ENCODE assay signal across 21 cellular contexts in genomic region chr11:27263046-27263445, GRCh38.
DNase-seq lines count a peak whose midpoint lies in the region; ATAC-seq and TF ChIP-seq lines count a peak whose summit lies in the region.
"Had no signal": no experiment of that assay in that cellular context is flagged by ENCODE, and none has a peak within 500 bp of the region (broad histone marks: within the 10 kb centered on the region; RNA-seq: fewer than 3 reads in every experiment).

No MANE protein-coding gene starts in this region.

- no peaks in the 10 kb centered on the region for H3F3A ChIP-seq in GM23338 (replicated peaks; ENCODE audit: low read depth)

- no peaks in the 10 kb centered on the region for H3K4me1 Mint-ChIP-seq in GM23338
- peaks cover 11% of the 10 kb centered on the region for H3K4me1 Mint-ChIP-seq in nephron
- H3K4me1 Mint-ChIP-seq: CD4-positive, CD25-positive, alpha-beta regulatory T cell had no signal

- H3K27me3 ChIP-seq in BJ (ENCODE audit: control insufficient read depth, insufficient read depth, low read length) (no peaks in the 10 kb centered on the region; the same call in 1 of the 2 replicates), GM23338 (ENCODE audit: insufficient read depth) (no peaks in the 10 kb centered on the region), adipocyte (replicated peaks; ENCODE audit: control insufficient read depth, insufficient read depth, low read length) (no peaks in the 10 kb centered on the region)
- H3K27me3 ChIP-seq: BLaER1 had no signal

- TF ChIP-seq CTCF in BJ (IDR thresholded peaks at IDR 0.05; ENCODE audit: insufficient read depth, low read depth, low read length) (no peak), GM23338 (conservative IDR thresholded peaks at IDR 0.05; ENCODE audit: low read depth in 2 of 2) (no peak), nephron (IDR thresholded peaks at IDR 0.05; ENCODE audit: unreplicated experiment in 3 of 3) (no peak)

- CTCF ChIA-PET in BJ (lab: Yijun Ruan, JAX): no interaction called here

- no peaks in the 10 kb centered on the region for H3K36me3 Mint-ChIP-seq in GM23338 (ENCODE audit: low read depth)
- no peaks in the 10 kb centered on the region for H3K36me3 Mint-ChIP-seq in nephron (ENCODE audit: low read depth)
- H3K36me3 Mint-ChIP-seq: CD4-positive, CD25-positive, alpha-beta regulatory T cell; CD8-positive, alpha-beta T cell had no signal

- H3K4me1 ChIP-seq in GM23338 (ENCODE audit: insufficient read depth) (0 out of 2 replicates have a peak, but pooled peaks cover 3% of the 10 kb centered on the region), adipocyte (ENCODE audit: control insufficient read depth, insufficient read depth, low read length) (peaks cover 13% of the 10 kb centered on the region)
- H3K4me1 ChIP-seq: A549, BLaER1, HAP-1 had no signal

- H3K36me3 ChIP-seq in BJ (ENCODE audit: control insufficient read depth, insufficient read depth, low read length) (no peaks in the 10 kb centered on the region), GM23338 (ENCODE audit: insufficient read depth) (no peaks in the 10 kb centered on the region), adipocyte (ENCODE audit: control insufficient read depth, insufficient read depth, low read length, severe bottlenecking) (no peaks in the 10 kb centered on the region)
- H3K36me3 ChIP-seq: BLaER1, HAP-1 had no signal

- peaks cover 6% of the 10 kb centered on the region for H3K9me3 ChIP-seq in adipocyte (ENCODE audit: control insufficient read depth, low read length)
- H3K9me3 ChIP-seq: A549, BLaER1, HAP-1 had no signal

- H4K20me1 ChIP-seq in GM23338 (replicated peaks; ENCODE audit: insufficient read depth): no peaks in the 10 kb centered on the region
- H4K20me1 ChIP-seq: BLaER1 had no signal

- H3K4me3 ChIP-seq in BJ (ENCODE audit: low read depth, low read length) (no peak overlapping the region), GM23338 (no peak overlapping the region), adipocyte (ENCODE audit: low read length) (no peak overlapping the region)
- H3K4me3 ChIP-seq: A549, BLaER1, GM12878, HAP-1 had no signal

- H3K9ac ChIP-seq in adipocyte (ENCODE audit: low read length): no peak overlapping the region
- H3K9ac ChIP-seq: BLaER1 had no signal

- in situ Hi-C loops in G401 (cut with HindIII; ENCODE audit: low sequenced_read_pairs): no loop called here

- peak; percentile 28 for DNase-seq in BJ (ENCODE audit: low read depth)
- DNase-seq in GM23338 (ENCODE audit: low spot score): no peak
- peak; percentile 49 for DNase-seq in adipocyte (ENCODE audit: low read depth)
- no peak for DNase-seq in DMS79 (lab: John Stamatoyannopoulos, UW)
- DNase-seq in NCI-H1930 (lab: John Stamatoyannopoulos, UW): no peak
- DNase-seq in NCI-H2029 (lab: John Stamatoyannopoulos, UW): no peak
- no peak for DNase-seq in G401 (ENCODE audit: low spot score)
- DNase-seq: 8988T; ACHN; CD4-positive, CD25-positive, alpha-beta regulatory T cell; CD8-positive, alpha-beta T cell; DMS 273 treated with DMSO at 0.1 percent for 48 hours; DMS79 treated with DMSO at 0.1 percent for 48 hours; GOT3; HFFc6 had no signal

- no peaks in the 10 kb centered on the region for H3K79me2 ChIP-seq in GM23338 (replicated peaks; ENCODE audit: insufficient read depth)

- H3K9me3 Mint-ChIP-seq in GM23338: no peaks in the 10 kb centered on the region
- peaks cover 11% of the 10 kb centered on the region for H3K9me3 Mint-ChIP-seq in nephron
- H3K9me3 Mint-ChIP-seq: CD8-positive, alpha-beta T cell; HFFc6 had no signal

- H3K27ac Mint-ChIP-seq in GM23338: no peak overlapping the region
- peak overlapping the region in 2 of 3 experiments; percentile 10 to 62 for H3K27ac Mint-ChIP-seq in nephron
- H3K27ac Mint-ChIP-seq: CD4-positive, CD25-positive, alpha-beta regulatory T cell; CD8-positive, alpha-beta T cell; HFFc6 had no signal

- no peak for ATAC-seq in GM23338
- ATAC-seq: A549; CD8-positive, alpha-beta T cell; GM12878 had no signal

- no peak overlapping the region for H3K27ac ChIP-seq in GM23338 (ENCODE audit: low read depth)
- H3K27ac ChIP-seq: A549, BLaER1, C4-2B had no signal

- 0 out of 2 replicates have a peak, but pooled peaks cover 5% of the 10 kb centered on the region for H3K9me2 ChIP-seq in GM23338 (ENCODE audit: insufficient read depth)

- H3K4me2 ChIP-seq in GM23338: no peak overlapping the region
- H3K4me2 ChIP-seq: A549, BLaER1 had no signal

- POLR2A ChIA-PET in BJ (lab: Charles Lee): no interaction called here

- H3K27me3 Mint-ChIP-seq in GM23338 (ENCODE audit: insufficient read depth, low read depth, poor library complexity) (peaks cover 3% of the 10 kb centered on the region), nephron (ENCODE audit: low read depth) (no peaks in the 10 kb centered on the region)
- H3K27me3 Mint-ChIP-seq: CD4-positive, CD25-positive, alpha-beta regulatory T cell had no signal

- H2AFZ ChIP-seq in GM23338: peak overlapping the region; percentile 70; the same call in 1 of the 2 replicates

- H3K4me3 Mint-ChIP-seq in GM23338 (no peak overlapping the region), nephron (no peak overlapping the region)
- H3K4me3 Mint-ChIP-seq: CD4-positive, CD25-positive, alpha-beta regulatory T cell; CD8-positive, alpha-beta T cell; HFFc6 had no signal

TF ChIP-seq in GM23338, 12 proteins besides CTCF, POLR2A, EP300 and RAD21 (continues in another document):
- TF ChIP-seq EZH2phosphoT487 (IDR thresholded peaks at IDR 0.05; ENCODE audit: unreplicated experiment): no peak
- TF ChIP-seq CREB1 (CRISPR knock-in tag; IDR thresholded peaks at IDR 0.05; ENCODE audit: low read depth): no peak
- TF ChIP-seq POLR2AphosphoS5 (IDR thresholded peaks at IDR 0.05; ENCODE audit: low read depth): no peak
- no peak for TF ChIP-seq ZNF462 (CRISPR knock-in tag; IDR thresholded peaks at IDR 0.05)
- TF ChIP-seq ETS1 (IDR thresholded peaks at IDR 0.05): no peak
- TF ChIP-seq ZNF331 (CRISPR knock-in tag; IDR thresholded peaks at IDR 0.05; ENCODE audit: low read depth): no peak

Comparison
In these comparisons a context has a peak if more than half of its experiments do, and no peak if none do; other contexts are left out.
1. DNase-seq: peak in BJ (single experiment) and adipocyte (single experiment); none in GM23338 (single experiment), DMS79 (single experiment), NCI-H1930 (0 of 2), NCI-H2029 (single experiment) and G401 (single experiment).